Comparison of ENCODE assay signal across 29 cellular contexts in the genomic region with DNA sequence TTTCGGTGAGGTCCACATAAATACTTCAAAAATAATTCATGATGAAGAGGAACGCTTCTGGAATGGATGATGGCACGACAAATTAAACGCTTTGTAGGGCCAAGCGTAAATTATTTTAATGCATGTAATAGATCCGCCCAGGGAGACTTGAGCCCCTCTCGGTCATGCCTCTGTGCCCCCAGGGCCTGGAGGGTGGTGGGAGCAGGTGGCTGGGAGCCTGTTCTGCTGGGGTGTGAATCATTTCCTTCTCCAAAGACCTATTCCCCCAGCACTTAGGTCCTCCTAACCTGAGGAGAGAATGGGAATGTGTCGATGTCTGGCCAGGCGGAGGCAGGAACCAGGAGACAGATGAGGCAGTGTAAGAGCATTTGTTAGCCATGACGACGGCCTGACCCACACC.
"Had no signal": no experiment of that assay in that cellular context is flagged by ENCODE, and none has a peak within 500 bp of the region (broad histone marks: within the 10 kb centered on the region; RNA-seq: fewer than 3 reads in every experiment).

No MANE protein-coding gene starts in this region.

- H3K27me3 Mint-ChIP-seq: activated B cell treated with CpG ODN at 0.5 μM for 24 hours had no signal

- H3K36me3 ChIP-seq: brain microvascular endothelial cell, WERI-Rb-1 had no signal

- H3K9me3 Mint-ChIP-seq: activated B cell treated with CpG ODN at 0.5 μM for 24 hours; activated CD4-positive, alpha-beta memory T cell treated with anti-CD3 and anti-CD28 coated beads for 36 hours; activated CD4-positive, alpha-beta T cell treated with anti-CD3 and anti-CD28 coated beads, Interleukin-2, amount 10 ng/mL, durations not matched to agents 24 days and 14 days; activated naive CD4-positive, alpha-beta T cell treated with anti-CD3 and anti-CD28 coated beads, Interleukin-2, amount 10 ng/mL, durations not matched to agents 7 days and 5 days; activated naive CD4-positive, alpha-beta T cell treated with anti-CD3 and anti-CD28 coated beads, Interleukin-2, amount 50 U/mL, for 72 hours; activated naive CD8-positive, alpha-beta T cell treated with anti-CD3 and anti-CD28 coated beads, Interleukin-2, amount 10 ng/mL, durations not matched to agents 7 days and 5 days; activated T-cell treated with anti-CD3 and anti-CD28 coated beads, Interleukin-2, amount 50 U/mL, for 24 hours; activated T-cell treated with anti-CD3 and anti-CD28 coated beads, Interleukin-2, amount 50 U/mL, for 72 hours; central memory CD8-positive, alpha-beta T cell; dendritic cell treated with granulocyte-macrophage colony-stimulating factor and Interleukin-4, amounts not matched to agents 40 ng/mL and 50 ng/mL, for 4 days; endodermal cell; T-helper 2 cell treated with Interferon-gamma antibody and Interleukin-4, amounts not matched to agents 5 μg/mL and 100 μg/mL, for 36 hours had no signal

- H3K27ac Mint-ChIP-seq: activated B cell treated with CpG ODN at 0.5 μM for 24 hours; activated CD4-positive, alpha-beta memory T cell treated with anti-CD3 and anti-CD28 coated beads for 36 hours; activated CD4-positive, alpha-beta T cell treated with anti-CD3 and anti-CD28 coated beads for 36 hours; activated CD4-positive, alpha-beta T cell treated with anti-CD3 and anti-CD28 coated beads, Interleukin-2, amount 10 ng/mL, durations not matched to agents 24 days and 14 days; activated CD8-positive, alpha-beta T cell treated with anti-CD3 and anti-CD28 coated beads, Interleukin-2, amount 10 ng/mL, durations not matched to agents 7 days and 5 days; activated naive CD4-positive, alpha-beta T cell treated with anti-CD3 and anti-CD28 coated beads, Interleukin-2, amount 10 ng/mL, durations not matched to agents 7 days and 5 days; activated naive CD4-positive, alpha-beta T cell treated with anti-CD3 and anti-CD28 coated beads, Interleukin-2, amount 50 U/mL, for 72 hours; activated naive CD8-positive, alpha-beta T cell treated with anti-CD3 and anti-CD28 coated beads, Interleukin-2, amount 10 ng/mL, durations not matched to agents 7 days and 5 days; activated T-cell treated with anti-CD3 and anti-CD28 coated beads, Interleukin-2, amount 50 U/mL, for 24 hours; activated T-cell treated with anti-CD3 and anti-CD28 coated beads, Interleukin-2, amount 50 U/mL, for 72 hours; dendritic cell treated with granulocyte-macrophage colony-stimulating factor and Interleukin-4, amounts not matched to agents 40 ng/mL and 50 ng/mL, for 4 days; endodermal cell; T-helper 17 cell; T-helper 2 cell treated with Interferon-gamma antibody and Interleukin-4, amounts not matched to agents 5 μg/mL and 100 μg/mL, for 36 hours had no signal

- H3K27ac ChIP-seq: brain microvascular endothelial cell, coronary artery, dorsolateral prefrontal cortex, WERI-Rb-1 had no signal

- H3K27me3 ChIP-seq: brain microvascular endothelial cell, dorsolateral prefrontal cortex had no signal

- DNase-seq: activated B cell treated with CpG ODN at 0.5 μM for 24 hours; activated CD4-positive, alpha-beta memory T cell treated with anti-CD3 and anti-CD28 coated beads for 36 hours; activated CD4-positive, alpha-beta T cell treated with anti-CD3 and anti-CD28 coated beads for 36 hours; activated CD4-positive, alpha-beta T cell treated with anti-CD3 and anti-CD28 coated beads, Interleukin-2, amount 10 ng/mL, durations not matched to agents 24 days and 14 days; activated CD8-positive, alpha-beta memory T cell treated with anti-CD3 and anti-CD28 coated beads, Interleukin-2, amount 50 U/mL, for 48 hours; activated CD8-positive, alpha-beta T cell treated with anti-CD3 and anti-CD28 coated beads, Interleukin-2, amount 10 ng/mL, durations not matched to agents 7 days and 5 days; activated gamma-delta T cell; activated naive CD4-positive, alpha-beta T cell; activated naive CD4-positive, alpha-beta T cell treated with anti-CD3 and anti-CD28 coated beads, Interleukin-2, amount 10 ng/mL, durations not matched to agents 7 days and 5 days; activated naive CD8-positive, alpha-beta T cell treated with anti-CD3 and anti-CD28 coated beads, Interleukin-2, amount 10 ng/mL, durations not matched to agents 7 days and 5 days; activated T-cell treated with anti-CD3 and anti-CD28 coated beads for 4 hours; activated T-cell treated with anti-CD3 and anti-CD28 coated beads, Interleukin-2, amount 50 U/mL, for 24 hours; activated T-cell treated with anti-CD3 and anti-CD28 coated beads, Interleukin-2, amount 50 U/mL, for 72 hours; amniotic stem cell; anterior cingulate cortex; brain microvascular endothelial cell; dorsolateral prefrontal cortex; effector memory CD4-positive, alpha-beta T cell; endodermal cell; foreskin fibroblast; T-helper 1 cell; T-helper 17 cell; T1000; WERI-Rb-1 had no signal

- H3K4me3 Mint-ChIP-seq: activated B cell treated with CpG ODN at 0.5 μM for 24 hours; activated CD4-positive, alpha-beta memory T cell treated with anti-CD3 and anti-CD28 coated beads for 36 hours; activated CD4-positive, alpha-beta T cell treated with anti-CD3 and anti-CD28 coated beads for 36 hours; activated CD4-positive, alpha-beta T cell treated with anti-CD3 and anti-CD28 coated beads, Interleukin-2, amount 10 ng/mL, durations not matched to agents 24 days and 14 days; activated CD8-positive, alpha-beta T cell treated with anti-CD3 and anti-CD28 coated beads, Interleukin-2, amount 10 ng/mL, durations not matched to agents 7 days and 5 days; activated naive CD4-positive, alpha-beta T cell treated with anti-CD3 and anti-CD28 coated beads, Interleukin-2, amount 10 ng/mL, durations not matched to agents 7 days and 5 days; activated naive CD8-positive, alpha-beta T cell treated with anti-CD3 and anti-CD28 coated beads, Interleukin-2, amount 10 ng/mL, durations not matched to agents 7 days and 5 days; activated T-cell treated with anti-CD3 and anti-CD28 coated beads, Interleukin-2, amount 50 U/mL, for 24 hours; activated T-cell treated with anti-CD3 and anti-CD28 coated beads, Interleukin-2, amount 50 U/mL, for 72 hours; central memory CD8-positive, alpha-beta T cell; dendritic cell treated with granulocyte-macrophage colony-stimulating factor and Interleukin-4, amounts not matched to agents 40 ng/mL and 50 ng/mL, for 4 days; endodermal cell; T-helper 17 cell; T-helper 2 cell treated with Interferon-gamma antibody and Interleukin-4, amounts not matched to agents 5 μg/mL and 100 μg/mL, for 36 hours had no signal

- H3K4me1 Mint-ChIP-seq: activated CD4-positive, alpha-beta T cell treated with anti-CD3 and anti-CD28 coated beads for 36 hours had no signal

- H3K36me3 Mint-ChIP-seq: activated CD4-positive, alpha-beta memory T cell treated with anti-CD3 and anti-CD28 coated beads for 36 hours; activated naive CD4-positive, alpha-beta T cell treated with anti-CD3 and anti-CD28 coated beads, Interleukin-2, amount 10 ng/mL, durations not matched to agents 7 days and 5 days; activated naive CD4-positive, alpha-beta T cell treated with anti-CD3 and anti-CD28 coated beads, Interleukin-2, amount 50 U/mL, for 72 hours; activated naive CD8-positive, alpha-beta T cell treated with anti-CD3 and anti-CD28 coated beads, Interleukin-2, amount 10 ng/mL, durations not matched to agents 7 days and 5 days had no signal

- H3K4me3 ChIP-seq: coronary artery, dorsolateral prefrontal cortex had no signal
